ENCODE assay signal across 18 cellular contexts in the genomic region with DNA sequence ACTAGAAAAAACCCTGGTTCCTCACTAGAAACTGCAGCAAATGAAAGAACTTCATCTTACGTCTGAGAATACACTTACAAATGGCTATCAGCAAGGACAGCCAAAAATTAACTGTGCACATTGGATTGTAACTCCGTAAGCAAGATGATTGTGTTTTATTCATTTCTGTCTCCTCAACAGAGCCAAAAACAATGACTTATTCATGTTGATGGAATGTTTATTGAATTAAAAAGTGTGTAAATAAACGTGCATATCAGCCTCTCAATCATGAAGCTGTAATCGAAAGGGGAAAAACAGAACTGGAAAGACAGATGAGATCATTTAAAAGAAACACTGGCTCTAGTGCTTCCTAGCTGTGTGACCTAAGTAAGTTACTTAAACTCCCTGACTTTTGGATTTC.
DNase-seq lines count a peak whose midpoint lies in the region; ATAC-seq and TF ChIP-seq lines count a peak whose summit lies in the region.
"Had no signal": no experiment of that assay in that cellular context is flagged by ENCODE, and none has a peak within 500 bp of the region (broad histone marks: within the 10 kb centered on the region; RNA-seq: fewer than 3 reads in every experiment).

No MANE protein-coding gene starts in this region.

- H3K36me3 Mint-ChIP-seq in CD14-positive monocyte = no peaks in the 10 kb centered on the region
- H3K36me3 Mint-ChIP-seq: brain; stimulated activated naive B cell treated with anti-CD40 and anti-IgM and Interleukin-4, amounts not matched to agents 10 μg/mL and 1 μg/mL and 100 μg/mL, for 72 hours had no signal

- H3K27ac ChIP-seq in IMR-90 (ENCODE audit: insufficient read depth, low read length) = no peak overlapping the region
- H3K27ac ChIP-seq: dorsolateral prefrontal cortex, esophagus squamous epithelium had no signal

- H3K9me3 ChIP-seq in IMR-90 (ENCODE audit: control insufficient read depth, insufficient read depth, low read length) = no peaks in the 10 kb centered on the region
- H3K9me3 ChIP-seq: esophagus squamous epithelium had no signal

- in situ Hi-C loops in IMR-90 (cut with MboI; ENCODE audit: low sequenced_read_pairs) = no loop called here
- in situ Hi-C loops in astrocyte of the spinal cord (cut with HindIII; ENCODE audit: low sequenced_read_pairs) = no loop called here

- 0 out of 2 replicates have a peak overlapping the region, but pooled peaks have one; percentile 18 for H3K14ac ChIP-seq in IMR-90 (replicated peaks; ENCODE audit: low read depth, low read length)

- H3K27me3 ChIP-seq in IMR-90 (ENCODE audit: control insufficient read depth, insufficient read depth, low read length) = no peaks in the 10 kb centered on the region; the same call in 1 of the 2 replicates
- H3K27me3 ChIP-seq: dorsolateral prefrontal cortex, esophagus squamous epithelium had no signal

- H3K9ac ChIP-seq in IMR-90 (ENCODE audit: low read depth, low read length) = no peak overlapping the region

- TF ChIP-seq CTCF in IMR-90 (conservative IDR thresholded peaks at IDR 0.05; ENCODE audit: low read depth, low read length) (no peak), astrocyte of the spinal cord (IDR thresholded peaks at IDR 0.05; ENCODE audit: low read depth, low read length) (no peak), CD14-positive monocyte (IDR thresholded peaks at IDR 0.05) (no peak)

- no TSS peak for BruUV-seq in IMR-90 (replicated peaks; lab: Mats Ljungman, UMichigan)

- no peak overlapping the region for H3K56ac ChIP-seq in IMR-90 (ENCODE audit: extremely low read depth, insufficient read depth, low read length)

- no peak overlapping the region for H2BK120ac ChIP-seq in IMR-90 (ENCODE audit: low read depth, low read length)

- no peak overlapping the region for H2BK20ac ChIP-seq in IMR-90 (ENCODE audit: low read depth, low read length)

- no peak overlapping the region for H3K4me3 Mint-ChIP-seq in CD14-positive monocyte
- H3K4me3 Mint-ChIP-seq: brain; stimulated activated naive B cell treated with anti-CD40 and anti-IgM and Interleukin-4, amounts not matched to agents 10 μg/mL and 1 μg/mL and 100 μg/mL, for 72 hours had no signal

- H3K27ac Mint-ChIP-seq in CD14-positive monocyte = no peak overlapping the region
- H3K27ac Mint-ChIP-seq: progenitor cell of endocrine pancreas; stimulated activated naive B cell treated with anti-CD40 and anti-IgM and Interleukin-4, amounts not matched to agents 10 μg/mL and 1 μg/mL and 100 μg/mL, for 72 hours had no signal

- H3K9me1 ChIP-seq in IMR-90 (ENCODE audit: insufficient read depth, low read length) = no peaks in the 10 kb centered on the region

- H3K4me2 ChIP-seq in IMR-90 (ENCODE audit: low read depth, low read length) = peak overlapping the region; percentile 4; the same call in 1 of the 2 replicates

- no peak overlapping the region for H2AK9ac ChIP-seq in IMR-90 (replicated peaks; ENCODE audit: low read depth, low read length, poor library complexity)

- H3K4me1 Mint-ChIP-seq in CD14-positive monocyte = no peaks in the 10 kb centered on the region
- H3K4me1 Mint-ChIP-seq: stimulated activated naive B cell treated with anti-CD40 and anti-IgM and Interleukin-4, amounts not matched to agents 10 μg/mL and 1 μg/mL and 100 μg/mL, for 72 hours had no signal

- TF ChIP-seq POLR2A in IMR-90 (IDR thresholded peaks at IDR 0.05; ENCODE audit: low read depth, low read length) = no peak

- H3K79me1 ChIP-seq in IMR-90 (ENCODE audit: low read depth in 1 of 2, low read length in 2 of 2) = no peaks in the 10 kb centered on the region

- intact Hi-C loops in IMR-90 (cut with micrococcal nuclease) (no loop called here), CD14-positive monocyte (cut with micrococcal nuclease) (no loop called here)

- H2AK5ac ChIP-seq in IMR-90 (ENCODE audit: low read depth, low read length) = no peak overlapping the region

- no peaks in the 10 kb centered on the region for H4K20me1 ChIP-seq in IMR-90 (ENCODE audit: insufficient read depth, low read length)

- H2AFZ ChIP-seq in IMR-90 (replicated peaks; ENCODE audit: low read length, poor library complexity) = no peak overlapping the region

- H2BK5ac ChIP-seq in IMR-90 (ENCODE audit: low read depth, low read length, poor library complexity, severe bottlenecking) = no peak overlapping the region

- no peak overlapping the region for H2BK15ac ChIP-seq in IMR-90 (ENCODE audit: low read depth, low read length)

- WGBS in IMR-90 (ENCODE audit: extremely low coverage in 2 of 2, insufficient read length in 1 of 2), 2 experiments = no CpG with 5 or more reads among the region's 4 CpGs

- H4K8ac ChIP-seq in IMR-90 (ENCODE audit: low read depth in 2 of 2, low read length in 2 of 2) = no peak overlapping the region

- H3K4me3 ChIP-seq in IMR-90 (ENCODE audit: insufficient read depth, low read depth, low read length) = no peak overlapping the region
- no peak overlapping the region for H3K4me3 ChIP-seq in astrocyte of the spinal cord (ENCODE audit: low read depth, low read length)
- H3K4me3 ChIP-seq: esophagus squamous epithelium had no signal

- dilution Hi-C loops in IMR-90 (cut with HindIII; ENCODE audit: low sequenced_read_pairs, unreplicated experiment) = no loop called here

- H3K4ac ChIP-seq in IMR-90 (ENCODE audit: low read depth, low read length) = no peak overlapping the region

- H4K91ac ChIP-seq in IMR-90 (ENCODE audit: insufficient read depth, low read depth, low read length) = no peak overlapping the region

- no peak overlapping the region for H3K18ac ChIP-seq in IMR-90 (ENCODE audit: low read depth, low read length)

- POLR2A ChIA-PET in IMR-90 (lab: Charles Lee; ENCODE audit: unreplicated experiment) = no interaction called here

- peak; percentile 48 for ATAC-seq in IMR-90 (ENCODE audit: low read depth)
- no peak for ATAC-seq in HG03442 (IDR thresholded peaks at IDR 0.05; ENCODE audit: unreplicated experiment)
- ATAC-seq in left lobe of liver = no peak
- ATAC-seq: Right ventricle myocardium inferior; stimulated activated naive B cell treated with anti-CD40 and anti-IgM and Interleukin-4, amounts not matched to agents 10 μg/mL and 1 μg/mL and 100 μg/mL, for 72 hours had no signal

- DNase-seq in AG20443 (ENCODE audit: low spot score) = peak; percentile 62
- peak; percentile 39 for DNase-seq in IMR-90
- peak; percentile 34 for DNase-seq in astrocyte of the spinal cord (ENCODE audit: low read depth, low spot score)
- DNase-seq in medulla oblongata (ENCODE audit: extremely low spot score) = peak; percentile 4
- DNase-seq in CD14-positive monocyte (ENCODE audit: low spot score) = no peak
- no peak for DNase-seq in COLO668 (lab: John Stamatoyannopoulos, UW; ENCODE audit: unreplicated experiment)
- no peak for DNase-seq in left lobe of liver (ENCODE audit: low spot score)
- DNase-seq: activated CD4-positive, alpha-beta T cell treated with anti-CD3 and anti-CD28 coated beads for 1 hour; activated CD8-positive, alpha-beta memory T cell treated with anti-CD3 and anti-CD28 coated beads, Interleukin-2, amount 50 U/mL, for 48 hours; AML-193; dorsolateral prefrontal cortex; esophagus squamous epithelium; GOT3; stimulated activated naive B cell treated with anti-CD40 and anti-IgM and Interleukin-4, amounts not matched to agents 10 μg/mL and 1 μg/mL and 100 μg/mL, for 72 hours had no signal

- H3K36me3 ChIP-seq in IMR-90 (ENCODE audit: control insufficient read depth, insufficient read depth, low read length) = no peaks in the 10 kb centered on the region
- H3K36me3 ChIP-seq: esophagus squamous epithelium had no signal

- peaks cover 3 to 6% (median 4%) of the 10 kb centered on the region in 3 donors for H3K27me3 Mint-ChIP-seq in CD14-positive monocyte (ENCODE audit: low read depth in 3 of 3)
- H3K27me3 Mint-ChIP-seq: stimulated activated naive B cell treated with anti-CD40 and anti-IgM and Interleukin-4, amounts not matched to agents 10 μg/mL and 1 μg/mL and 100 μg/mL, for 72 hours had no signal

- TF ChIP-seq RAD21 in IMR-90 (IDR thresholded peaks at IDR 0.05; ENCODE audit: low read length) = no peak

- peaks cover 0 to 3% (median 0%) of the 10 kb centered on the region in 7 donors for H3K9me3 Mint-ChIP-seq in CD14-positive monocyte
- H3K9me3 Mint-ChIP-seq: brain had no signal

- H4K5ac ChIP-seq in IMR-90 (ENCODE audit: low read depth, low read length) = no peak overlapping the region

- H3K23ac ChIP-seq in IMR-90 (ENCODE audit: low read depth, low read length) = no peak overlapping the region

- H3K4me1 ChIP-seq in IMR-90 (ENCODE audit: control insufficient read depth, insufficient read depth, low read length) = no peaks in the 10 kb centered on the region
- H3K4me1 ChIP-seq: esophagus squamous epithelium had no signal

- CTCF ChIA-PET in IMR-90 (lab: Yijun Ruan, JAX) = no interaction called here

TF ChIP-seq in IMR-90, 13 proteins besides CTCF, POLR2A, EP300 and RAD21 (continues in another document):
- TF ChIP-seq MAZ (IDR thresholded peaks at IDR 0.05; ENCODE audit: borderline replicate concordance, low read depth, low read length) = no peak
- no peak for TF ChIP-seq RCOR1 (IDR thresholded peaks at IDR 0.05; ENCODE audit: insufficient replicate concordance, low read length)
- no peak for TF ChIP-seq BHLHE40 (IDR thresholded peaks at IDR 0.05; ENCODE audit: low read depth, low read length)
- no peak for TF ChIP-seq SMC3 (IDR thresholded peaks at IDR 0.05; ENCODE audit: low read depth, low read length)
- TF ChIP-seq FOS (IDR thresholded peaks at IDR 0.05; ENCODE audit: low read depth, low read length) = no peak
- TF ChIP-seq MAFK (IDR thresholded peaks at IDR 0.05; ENCODE audit: low read depth, low read length) = no peak
- TF ChIP-seq CEBPB (IDR thresholded peaks at IDR 0.05; ENCODE audit: low read depth, low read length) = no peak
- no peak for TF ChIP-seq CHD1 (IDR thresholded peaks at IDR 0.05; ENCODE audit: low read depth, low read length)
- TF ChIP-seq NFE2L2 (IDR thresholded peaks at IDR 0.05; ENCODE audit: low read depth, low read length) = no peak
- TF ChIP-seq RFX5 (IDR thresholded peaks at IDR 0.05; ENCODE audit: low read depth, low read length) = no peak
- TF ChIP-seq MXI1 (IDR thresholded peaks at IDR 0.05; ENCODE audit: borderline replicate concordance, low read depth, low read length) = no peak
- TF ChIP-seq, protein P1, sequence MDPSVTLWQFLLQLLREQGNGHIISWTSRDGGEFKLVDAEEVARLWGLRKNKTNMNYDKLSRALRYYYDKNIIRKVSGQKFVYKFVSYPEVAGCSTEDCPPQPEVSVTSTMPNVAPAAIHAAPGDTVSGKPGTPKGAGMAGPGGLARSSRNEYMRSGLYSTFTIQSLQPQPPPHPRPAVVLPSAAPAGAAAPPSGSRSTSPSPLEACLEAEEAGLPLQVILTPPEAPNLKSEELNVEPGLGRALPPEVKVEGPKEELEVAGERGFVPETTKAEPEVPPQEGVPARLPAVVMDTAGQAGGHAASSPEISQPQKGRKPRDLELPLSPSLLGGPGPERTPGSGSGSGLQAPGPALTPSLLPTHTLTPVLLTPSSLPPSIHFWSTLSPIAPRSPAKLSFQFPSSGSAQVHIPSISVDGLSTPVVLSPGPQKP (IDR thresholded peaks at IDR 0.05; ENCODE audit: borderline replicate concordance, low read depth, low read length) = no peak

Comparison
In these comparisons a context has a peak if more than half of its experiments do, and no peak if none do; other contexts are left out.
1. DNase-seq: peak in AG20443 (single experiment), IMR-90 (single experiment), astrocyte of the spinal cord (single experiment) and medulla oblongata (single experiment); none in CD14-positive monocyte (single experiment), COLO668 (single experiment) and left lobe of liver (single experiment).